ENCODE assay signal across 1 cellular context in the genomic region with DNA sequence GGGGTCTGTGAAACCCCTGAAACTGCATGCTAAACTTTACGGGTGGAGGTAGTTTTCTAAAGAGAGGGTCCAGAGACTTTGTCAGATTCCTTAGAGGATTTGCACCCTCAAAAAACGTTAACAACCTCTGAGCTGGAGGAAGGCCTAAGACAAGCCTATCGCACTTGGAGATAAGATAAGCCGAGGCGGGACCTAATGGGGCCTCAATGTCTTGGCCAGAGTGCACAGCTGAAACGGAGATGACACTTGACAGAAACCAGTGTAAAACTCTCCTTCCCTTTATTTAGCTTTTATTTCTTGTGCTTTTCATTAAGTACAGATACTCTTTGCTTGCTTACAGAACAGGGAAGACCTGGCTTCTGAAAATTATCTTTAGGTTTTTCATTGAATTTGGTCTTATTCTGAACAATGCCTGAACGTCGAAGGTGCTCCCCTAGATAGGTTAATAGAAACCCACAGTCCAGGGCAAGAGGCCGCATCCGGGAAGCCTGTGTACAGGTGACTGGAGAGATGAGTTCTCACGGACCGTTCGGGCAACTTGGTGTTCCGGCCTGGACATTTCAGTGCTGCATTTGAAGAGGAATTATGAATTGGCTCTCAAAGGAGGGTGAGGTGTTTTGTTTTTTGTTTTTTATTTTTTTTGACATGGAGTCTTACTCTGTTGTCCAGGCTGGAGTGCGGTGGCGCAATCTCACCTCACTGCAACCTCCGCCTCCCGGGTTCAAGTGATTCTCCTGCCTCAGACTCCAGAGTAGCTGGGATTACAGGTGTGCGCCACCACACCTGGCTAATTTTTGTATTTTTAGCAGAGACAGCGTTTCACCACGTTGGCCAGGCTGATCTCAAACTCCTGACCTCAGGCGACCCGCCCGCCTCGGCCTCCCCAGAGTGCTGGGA.
TF ChIP-seq lines count a peak whose summit lies in the region.

No MANE protein-coding gene starts in this region.

TF ChIP-seq in WTC11, 78 proteins besides CTCF, POLR2A, EP300 and RAD21 (continued from another document):
- TF ChIP-seq GTF2I (CRISPR knock-in tag; conservative IDR thresholded peaks at IDR 0.05) = no peak
- no peak for TF ChIP-seq ZNF232 (CRISPR knock-in tag; IDR thresholded peaks at IDR 0.05)
- TF ChIP-seq, protein P1, sequence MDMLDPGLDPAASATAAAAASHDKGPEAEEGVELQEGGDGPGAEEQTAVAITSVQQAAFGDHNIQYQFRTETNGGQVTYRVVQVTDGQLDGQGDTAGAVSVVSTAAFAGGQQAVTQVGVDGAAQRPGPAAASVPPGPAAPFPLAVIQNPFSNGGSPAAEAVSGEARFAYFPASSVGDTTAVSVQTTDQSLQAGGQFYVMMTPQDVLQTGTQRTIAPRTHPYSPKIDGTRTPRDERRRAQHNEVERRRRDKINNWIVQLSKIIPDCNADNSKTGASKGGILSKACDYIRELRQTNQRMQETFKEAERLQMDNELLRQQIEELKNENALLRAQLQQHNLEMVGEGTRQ (CRISPR knock-in tag; IDR thresholded peaks at IDR 0.05) = no peak
